Comparison of ENCODE assay signal across 1 cellular context in the genomic region with DNA sequence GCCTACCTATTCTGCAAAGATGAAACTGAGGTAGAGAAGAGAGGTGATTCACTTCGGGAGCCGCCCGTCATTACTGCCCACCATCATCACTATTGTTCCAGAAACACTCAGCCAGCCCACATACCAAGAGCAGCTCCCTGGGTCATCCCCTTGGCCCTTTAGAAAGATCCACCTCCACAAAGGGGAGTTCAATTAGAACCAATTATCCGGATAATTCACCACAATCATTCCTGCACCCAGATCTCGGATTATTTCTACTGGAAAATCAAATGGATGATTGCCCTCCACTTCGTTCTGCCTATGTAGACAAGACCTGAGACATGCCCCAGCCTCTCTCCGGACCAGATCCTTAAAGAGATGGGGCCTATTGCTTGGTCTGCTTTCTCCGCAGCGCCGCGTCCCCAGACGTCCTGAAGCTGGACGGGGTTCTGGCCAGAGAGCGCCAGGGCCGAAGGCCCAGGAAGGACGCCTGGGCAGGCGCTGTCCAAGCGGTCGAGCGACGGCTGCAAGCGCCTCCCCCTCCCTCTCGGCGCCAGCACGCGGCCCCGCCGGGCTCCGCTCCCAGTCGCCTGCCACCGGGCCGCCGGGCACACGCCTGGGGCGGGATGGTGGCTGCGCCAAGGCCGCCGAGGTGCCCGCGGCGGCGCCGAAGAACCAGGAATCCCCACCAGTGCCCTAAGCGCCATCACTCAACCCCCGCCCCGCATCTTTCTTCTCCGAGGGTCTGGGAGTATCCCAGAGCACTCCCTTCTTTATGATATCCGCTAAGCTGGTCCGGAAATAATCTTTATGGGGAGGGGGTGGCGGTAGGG.
A peak's percentile ranks its signal among the peaks of the same experiment; 100 is the strongest.
TF ChIP-seq lines count a peak whose summit lies in the region.

No MANE protein-coding gene starts in this region.

TF ChIP-seq in GM23338, 12 proteins besides CTCF, POLR2A, EP300 and RAD21 (continued from another document):
- TF ChIP-seq, protein P1, sequence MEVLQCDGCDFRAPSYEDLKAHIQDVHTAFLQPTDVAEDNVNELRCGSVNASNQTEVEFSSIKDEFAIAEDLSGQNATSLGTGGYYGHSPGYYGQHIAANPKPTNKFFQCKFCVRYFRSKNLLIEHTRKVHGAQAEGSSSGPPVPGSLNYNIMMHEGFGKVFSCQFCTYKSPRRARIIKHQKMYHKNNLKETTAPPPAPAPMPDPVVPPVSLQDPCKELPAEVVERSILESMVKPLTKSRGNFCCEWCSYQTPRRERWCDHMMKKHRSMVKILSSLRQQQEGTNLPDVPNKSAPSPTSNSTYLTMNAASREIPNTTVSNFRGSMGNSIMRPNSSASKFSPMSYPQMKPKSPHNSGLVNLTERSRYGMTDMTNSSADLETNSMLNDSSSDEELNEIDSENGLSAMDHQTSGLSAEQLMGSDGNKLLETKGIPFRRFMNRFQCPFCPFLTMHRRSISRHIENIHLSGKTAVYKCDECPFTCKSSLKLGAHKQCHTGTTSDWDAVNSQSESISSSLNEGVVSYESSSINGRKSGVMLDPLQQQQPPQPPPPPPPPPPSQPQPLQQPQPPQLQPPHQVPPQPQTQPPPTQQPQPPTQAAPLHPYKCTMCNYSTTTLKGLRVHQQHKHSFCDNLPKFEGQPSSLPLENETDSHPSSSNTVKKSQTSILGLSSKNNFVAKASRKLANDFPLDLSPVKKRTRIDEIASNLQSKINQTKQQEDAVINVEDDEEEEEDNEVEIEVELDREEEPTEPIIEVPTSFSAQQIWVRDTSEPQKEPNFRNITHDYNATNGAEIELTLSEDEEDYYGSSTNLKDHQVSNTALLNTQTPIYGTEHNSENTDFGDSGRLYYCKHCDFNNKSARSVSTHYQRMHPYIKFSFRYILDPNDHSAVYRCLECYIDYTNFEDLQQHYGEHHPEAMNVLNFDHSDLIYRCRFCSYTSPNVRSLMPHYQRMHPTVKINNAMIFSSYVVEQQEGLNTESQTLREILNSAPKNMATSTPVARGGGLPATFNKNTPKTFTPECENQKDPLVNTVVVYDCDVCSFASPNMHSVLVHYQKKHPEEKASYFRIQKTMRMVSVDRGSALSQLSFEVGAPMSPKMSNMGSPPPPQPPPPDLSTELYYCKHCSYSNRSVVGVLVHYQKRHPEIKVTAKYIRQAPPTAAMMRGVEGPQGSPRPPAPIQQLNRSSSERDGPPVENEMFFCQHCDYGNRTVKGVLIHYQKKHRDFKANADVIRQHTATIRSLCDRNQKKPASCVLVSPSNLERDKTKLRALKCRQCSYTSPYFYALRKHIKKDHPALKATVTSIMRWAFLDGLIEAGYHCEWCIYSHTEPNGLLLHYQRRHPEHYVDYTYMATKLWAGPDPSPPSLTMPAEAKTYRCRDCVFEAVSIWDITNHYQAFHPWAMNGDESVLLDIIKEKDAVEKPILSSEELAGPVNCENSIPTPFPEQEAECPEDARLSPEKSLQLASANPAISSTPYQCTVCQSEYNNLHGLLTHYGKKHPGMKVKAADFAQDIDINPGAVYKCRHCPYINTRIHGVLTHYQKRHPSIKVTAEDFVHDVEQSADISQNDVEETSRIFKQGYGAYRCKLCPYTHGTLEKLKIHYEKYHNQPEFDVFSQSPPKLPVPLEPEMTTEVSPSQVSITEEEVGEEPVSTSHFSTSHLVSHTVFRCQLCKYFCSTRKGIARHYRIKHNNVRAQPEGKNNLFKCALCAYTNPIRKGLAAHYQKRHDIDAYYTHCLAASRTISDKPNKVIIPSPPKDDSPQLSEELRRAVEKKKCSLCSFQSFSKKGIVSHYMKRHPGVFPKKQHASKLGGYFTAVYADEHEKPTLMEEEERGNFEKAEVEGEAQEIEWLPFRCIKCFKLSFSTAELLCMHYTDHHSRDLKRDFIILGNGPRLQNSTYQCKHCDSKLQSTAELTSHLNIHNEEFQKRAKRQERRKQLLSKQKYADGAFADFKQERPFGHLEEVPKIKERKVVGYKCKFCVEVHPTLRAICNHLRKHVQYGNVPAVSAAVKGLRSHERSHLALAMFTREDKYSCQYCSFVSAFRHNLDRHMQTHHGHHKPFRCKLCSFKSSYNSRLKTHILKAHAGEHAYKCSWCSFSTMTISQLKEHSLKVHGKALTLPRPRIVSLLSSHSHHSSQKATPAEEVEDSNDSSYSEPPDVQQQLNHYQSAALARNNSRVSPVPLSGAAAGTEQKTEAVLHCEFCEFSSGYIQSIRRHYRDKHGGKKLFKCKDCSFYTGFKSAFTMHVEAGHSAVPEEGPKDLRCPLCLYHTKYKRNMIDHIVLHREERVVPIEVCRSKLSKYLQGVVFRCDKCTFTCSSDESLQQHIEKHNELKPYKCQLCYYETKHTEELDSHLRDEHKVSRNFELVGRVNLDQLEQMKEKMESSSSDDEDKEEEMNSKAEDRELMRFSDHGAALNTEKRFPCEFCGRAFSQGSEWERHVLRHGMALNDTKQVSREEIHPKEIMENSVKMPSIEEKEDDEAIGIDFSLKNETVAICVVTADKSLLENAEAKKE (CRISPR knock-in tag; IDR thresholded peaks at IDR 0.05): no peak
- TF ChIP-seq JUNB (IDR thresholded peaks at IDR 0.05; ENCODE audit: unreplicated experiment): no peak
- no peak for TF ChIP-seq ETS1 (IDR thresholded peaks at IDR 0.05)
- TF ChIP-seq, protein P2, sequence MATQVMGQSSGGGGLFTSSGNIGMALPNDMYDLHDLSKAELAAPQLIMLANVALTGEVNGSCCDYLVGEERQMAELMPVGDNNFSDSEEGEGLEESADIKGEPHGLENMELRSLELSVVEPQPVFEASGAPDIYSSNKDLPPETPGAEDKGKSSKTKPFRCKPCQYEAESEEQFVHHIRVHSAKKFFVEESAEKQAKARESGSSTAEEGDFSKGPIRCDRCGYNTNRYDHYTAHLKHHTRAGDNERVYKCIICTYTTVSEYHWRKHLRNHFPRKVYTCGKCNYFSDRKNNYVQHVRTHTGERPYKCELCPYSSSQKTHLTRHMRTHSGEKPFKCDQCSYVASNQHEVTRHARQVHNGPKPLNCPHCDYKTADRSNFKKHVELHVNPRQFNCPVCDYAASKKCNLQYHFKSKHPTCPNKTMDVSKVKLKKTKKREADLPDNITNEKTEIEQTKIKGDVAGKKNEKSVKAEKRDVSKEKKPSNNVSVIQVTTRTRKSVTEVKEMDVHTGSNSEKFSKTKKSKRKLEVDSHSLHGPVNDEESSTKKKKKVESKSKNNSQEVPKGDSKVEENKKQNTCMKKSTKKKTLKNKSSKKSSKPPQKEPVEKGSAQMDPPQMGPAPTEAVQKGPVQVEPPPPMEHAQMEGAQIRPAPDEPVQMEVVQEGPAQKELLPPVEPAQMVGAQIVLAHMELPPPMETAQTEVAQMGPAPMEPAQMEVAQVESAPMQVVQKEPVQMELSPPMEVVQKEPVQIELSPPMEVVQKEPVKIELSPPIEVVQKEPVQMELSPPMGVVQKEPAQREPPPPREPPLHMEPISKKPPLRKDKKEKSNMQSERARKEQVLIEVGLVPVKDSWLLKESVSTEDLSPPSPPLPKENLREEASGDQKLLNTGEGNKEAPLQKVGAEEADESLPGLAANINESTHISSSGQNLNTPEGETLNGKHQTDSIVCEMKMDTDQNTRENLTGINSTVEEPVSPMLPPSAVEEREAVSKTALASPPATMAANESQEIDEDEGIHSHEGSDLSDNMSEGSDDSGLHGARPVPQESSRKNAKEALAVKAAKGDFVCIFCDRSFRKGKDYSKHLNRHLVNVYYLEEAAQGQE (IDR thresholded peaks at IDR 0.05; ENCODE audit: unreplicated experiment): peak; percentile 17
- no peak for TF ChIP-seq NANOG (IDR thresholded peaks at IDR 0.05; ENCODE audit: borderline replicate concordance)
- TF ChIP-seq ZNF331 (CRISPR knock-in tag; IDR thresholded peaks at IDR 0.05; ENCODE audit: low read depth): no peak
- no peak for TF ChIP-seq STAT1 (IDR thresholded peaks at IDR 0.05; ENCODE audit: unreplicated experiment)
